16 cellular contexts compared by ENCODE assay signal in the genomic region with DNA sequence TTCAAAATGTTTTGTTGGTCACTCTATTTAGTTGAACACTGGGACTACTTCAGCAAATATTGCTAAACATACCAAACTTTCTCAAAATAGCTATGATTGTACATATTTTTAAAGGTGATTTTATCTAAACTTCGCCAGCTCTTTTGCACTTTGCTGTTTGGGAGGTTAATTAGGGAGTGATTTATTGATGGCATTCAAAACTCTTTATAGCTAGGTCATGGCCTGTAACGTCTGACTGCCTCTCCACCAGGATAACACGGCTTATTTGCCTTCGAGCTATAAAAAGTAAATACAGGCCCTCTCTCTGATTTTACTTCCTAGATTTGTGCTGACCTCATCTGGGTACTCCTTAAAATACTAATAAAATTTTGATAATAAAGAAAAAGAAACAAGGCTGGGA.
A peak's percentile ranks its signal among the peaks of the same experiment; 100 is the strongest.
DNase-seq lines count a peak whose midpoint lies in the region; ATAC-seq and TF ChIP-seq lines count a peak whose summit lies in the region.
"Had no signal": no experiment of that assay in that cellular context is flagged by ENCODE, and none has a peak within 500 bp of the region (broad histone marks: within the 10 kb centered on the region; RNA-seq: fewer than 3 reads in every experiment).

No MANE protein-coding gene starts in this region.

- H3K9me3 ChIP-seq in T-helper 17 cell (ENCODE audit: control insufficient read depth, low read length, poor library complexity, severe bottlenecking): no peaks in the 10 kb centered on the region
- H3K9me3 ChIP-seq: BLaER1 had no signal

- H3K9me3 Mint-ChIP-seq in nephron progenitor cell: peaks cover 3% of the 10 kb centered on the region

- ATAC-seq in T-helper 17 cell: no peak
- ATAC-seq in GM19467 (IDR thresholded peaks at IDR 0.05; ENCODE audit: unreplicated experiment): no peak
- ATAC-seq in HG02610 (IDR thresholded peaks at IDR 0.05; ENCODE audit: unreplicated experiment): no peak
- ATAC-seq: CD8-positive, alpha-beta T cell; Panc1 had no signal

- H3K4me3 Mint-ChIP-seq in nephron progenitor cell (peak overlapping the region; percentile 9), T-helper 17 cell (no peak overlapping the region)
- H3K4me3 Mint-ChIP-seq: CD8-positive, alpha-beta T cell had no signal

- no peak for TF ChIP-seq CTCF in nephron progenitor cell (IDR thresholded peaks at IDR 0.05)

- H3K36me3 Mint-ChIP-seq in nephron progenitor cell (ENCODE audit: low read depth): peaks cover 4% of the 10 kb centered on the region
- H3K36me3 Mint-ChIP-seq in T-helper 17 cell (ENCODE audit: low read depth): no peaks in the 10 kb centered on the region
- H3K36me3 Mint-ChIP-seq: CD8-positive, alpha-beta T cell had no signal

- H3K4me1 Mint-ChIP-seq in nephron progenitor cell: peaks cover 25% of the 10 kb centered on the region
- no peaks in the 10 kb centered on the region for H3K4me1 Mint-ChIP-seq in T-helper 17 cell

- H3K27me3 Mint-ChIP-seq in nephron progenitor cell (ENCODE audit: low read depth, poor library complexity): no peaks in the 10 kb centered on the region
- H3K27me3 Mint-ChIP-seq in T-helper 17 cell: no peaks in the 10 kb centered on the region

- H3K27ac Mint-ChIP-seq in nephron progenitor cell (no peak overlapping the region), T-helper 17 cell (no peak overlapping the region)
- H3K27ac Mint-ChIP-seq: CD8-positive, alpha-beta T cell had no signal

- DNase-seq in NCI-H345 (lab: John Stamatoyannopoulos, UW): peak; percentile 32
- no peak for DNase-seq in NCI-H345 treated with DMSO at 0.1 percent for 48 hours (lab: John Stamatoyannopoulos, UW; ENCODE audit: unreplicated experiment)
- peak; percentile 66 for DNase-seq in NCI-H146 treated with DMSO at 0.1 percent for 48 hours (lab: John Stamatoyannopoulos, UW; ENCODE audit: unreplicated experiment)
- peak; percentile 69 for DNase-seq in NCI-H748 (lab: John Stamatoyannopoulos, UW; ENCODE audit: unreplicated experiment)
- no peak for DNase-seq in nephron progenitor cell
- DNase-seq in T-helper 17 cell: no peak
- DNase-seq: CD8-positive, alpha-beta T cell; Karpas-422; MM.1S; NCI-H1436; NCI-H524 treated with DMSO at 0.1 percent for 48 hours; T1000 had no signal

Comparison
In these comparisons a context has a peak if more than half of its experiments do, and no peak if none do; other contexts are left out.
1. DNase-seq: peak in NCI-H345 (single experiment), NCI-H146 treated with DMSO at 0.1 percent for 48 hours (single experiment) and NCI-H748 (single experiment); none in NCI-H345 treated with DMSO at 0.1 percent for 48 hours (single experiment), nephron progenitor cell (single experiment) and T-helper 17 cell (0 of 3).